2 cellular contexts compared by ENCODE assay signal in the genomic region with DNA sequence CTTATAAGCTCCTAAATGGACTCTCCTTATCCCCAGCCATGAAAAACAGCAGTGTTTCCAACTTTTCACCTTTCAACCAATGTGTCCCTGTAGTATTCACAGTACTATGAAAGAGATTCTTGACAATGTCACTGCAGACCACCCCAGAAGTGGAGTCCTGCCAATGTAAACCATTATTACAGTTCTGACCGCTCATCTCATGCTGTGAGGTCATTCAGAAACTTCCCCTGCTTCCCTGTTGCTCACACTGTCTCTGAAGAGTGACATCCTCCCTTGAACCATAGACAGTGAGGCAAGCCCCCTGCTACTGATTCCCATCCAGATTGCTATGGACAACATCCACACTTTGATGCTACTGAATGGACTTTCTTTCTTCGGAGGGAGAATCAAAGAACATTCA.
TF ChIP-seq lines count a peak whose summit lies in the region.

No MANE protein-coding gene starts in this region.

TF ChIP-seq in IMR-90, 13 proteins besides CTCF, POLR2A, EP300 and RAD21:
- TF ChIP-seq, protein P1, sequence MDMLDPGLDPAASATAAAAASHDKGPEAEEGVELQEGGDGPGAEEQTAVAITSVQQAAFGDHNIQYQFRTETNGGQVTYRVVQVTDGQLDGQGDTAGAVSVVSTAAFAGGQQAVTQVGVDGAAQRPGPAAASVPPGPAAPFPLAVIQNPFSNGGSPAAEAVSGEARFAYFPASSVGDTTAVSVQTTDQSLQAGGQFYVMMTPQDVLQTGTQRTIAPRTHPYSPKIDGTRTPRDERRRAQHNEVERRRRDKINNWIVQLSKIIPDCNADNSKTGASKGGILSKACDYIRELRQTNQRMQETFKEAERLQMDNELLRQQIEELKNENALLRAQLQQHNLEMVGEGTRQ (IDR thresholded peaks at IDR 0.05; ENCODE audit: low read depth, low read length), result no peak
- TF ChIP-seq, protein P2, sequence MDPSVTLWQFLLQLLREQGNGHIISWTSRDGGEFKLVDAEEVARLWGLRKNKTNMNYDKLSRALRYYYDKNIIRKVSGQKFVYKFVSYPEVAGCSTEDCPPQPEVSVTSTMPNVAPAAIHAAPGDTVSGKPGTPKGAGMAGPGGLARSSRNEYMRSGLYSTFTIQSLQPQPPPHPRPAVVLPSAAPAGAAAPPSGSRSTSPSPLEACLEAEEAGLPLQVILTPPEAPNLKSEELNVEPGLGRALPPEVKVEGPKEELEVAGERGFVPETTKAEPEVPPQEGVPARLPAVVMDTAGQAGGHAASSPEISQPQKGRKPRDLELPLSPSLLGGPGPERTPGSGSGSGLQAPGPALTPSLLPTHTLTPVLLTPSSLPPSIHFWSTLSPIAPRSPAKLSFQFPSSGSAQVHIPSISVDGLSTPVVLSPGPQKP (IDR thresholded peaks at IDR 0.05; ENCODE audit: borderline replicate concordance, low read depth, low read length), result no peak
- TF ChIP-seq NFE2L2 (IDR thresholded peaks at IDR 0.05; ENCODE audit: low read depth, low read length) (no peak), RFX5 (IDR thresholded peaks at IDR 0.05; ENCODE audit: low read depth, low read length) (no peak), MAZ (IDR thresholded peaks at IDR 0.05; ENCODE audit: borderline replicate concordance, low read depth, low read length) (no peak)
TF ChIP-seq in IMR-90: peak in this region for 0.

TF ChIP-seq in SK-N-SH, 30 proteins besides CTCF, POLR2A, EP300 and RAD21 (continued from another document):
- TF ChIP-seq FOXM1 (IDR thresholded peaks at IDR 0.05; ENCODE audit: low read depth) (no peak), ELF1 (IDR thresholded peaks at IDR 0.05) (no peak), JUND (IDR thresholded peaks at IDR 0.05) (no peak), MXI1 (IDR thresholded peaks at IDR 0.05; ENCODE audit: low read depth, low read length) (no peak), NFIC (IDR thresholded peaks at IDR 0.05; ENCODE audit: borderline replicate concordance) (no peak), POLR2AphosphoS5 (IDR thresholded peaks at IDR 0.05; ENCODE audit: low read depth, low read length) (no peak), RCOR1 (IDR thresholded peaks at IDR 0.05; ENCODE audit: low read length) (no peak), GATA2 (CRISPR knock-in tag; IDR thresholded peaks at IDR 0.05) (no peak)
- TF ChIP-seq, protein P3, sequence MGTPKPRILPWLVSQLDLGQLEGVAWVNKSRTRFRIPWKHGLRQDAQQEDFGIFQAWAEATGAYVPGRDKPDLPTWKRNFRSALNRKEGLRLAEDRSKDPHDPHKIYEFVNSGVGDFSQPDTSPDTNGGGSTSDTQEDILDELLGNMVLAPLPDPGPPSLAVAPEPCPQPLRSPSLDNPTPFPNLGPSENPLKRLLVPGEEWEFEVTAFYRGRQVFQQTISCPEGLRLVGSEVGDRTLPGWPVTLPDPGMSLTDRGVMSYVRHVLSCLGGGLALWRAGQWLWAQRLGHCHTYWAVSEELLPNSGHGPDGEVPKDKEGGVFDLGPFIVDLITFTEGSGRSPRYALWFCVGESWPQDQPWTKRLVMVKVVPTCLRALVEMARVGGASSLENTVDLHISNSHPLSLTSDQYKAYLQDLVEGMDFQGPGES (IDR thresholded peaks at IDR 0.05; ENCODE audit: low read depth, low read length), result no peak
- TF ChIP-seq, protein P4, sequence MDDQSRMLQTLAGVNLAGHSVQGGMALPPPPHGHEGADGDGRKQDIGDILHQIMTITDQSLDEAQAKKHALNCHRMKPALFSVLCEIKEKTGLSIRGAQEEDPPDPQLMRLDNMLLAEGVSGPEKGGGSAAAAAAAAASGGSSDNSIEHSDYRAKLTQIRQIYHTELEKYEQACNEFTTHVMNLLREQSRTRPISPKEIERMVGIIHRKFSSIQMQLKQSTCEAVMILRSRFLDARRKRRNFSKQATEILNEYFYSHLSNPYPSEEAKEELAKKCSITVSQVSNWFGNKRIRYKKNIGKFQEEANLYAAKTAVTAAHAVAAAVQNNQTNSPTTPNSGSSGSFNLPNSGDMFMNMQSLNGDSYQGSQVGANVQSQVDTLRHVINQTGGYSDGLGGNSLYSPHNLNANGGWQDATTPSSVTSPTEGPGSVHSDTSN (IDR thresholded peaks at IDR 0.05), result no peak
